In genomic region chr14:99945732-99946651, GRCh38 we compare ENCODE assay signal across 9 cellular contexts.
A peak's percentile ranks its signal among the peaks of the same experiment; 100 is the strongest.
DNase-seq lines count a peak whose midpoint lies in the region; ATAC-seq and TF ChIP-seq lines count a peak whose summit lies in the region.
"Had no signal": no experiment of that assay in that cellular context is flagged by ENCODE, and none has a peak within 500 bp of the region (broad histone marks: within the 10 kb centered on the region; RNA-seq: fewer than 3 reads in every experiment).

No MANE protein-coding gene starts in this region.

- no peaks in the 10 kb centered on the region for H3K36me3 ChIP-seq in duodenal mucosa (ENCODE audit: control insufficient read depth in 1 of 2, insufficient read depth in 2 of 2, low read length in 2 of 2)

- H3K27me3 ChIP-seq in duodenal mucosa (ENCODE audit: control insufficient read depth in 1 of 2, insufficient read depth in 2 of 2, low read length in 2 of 2) = no peaks in the 10 kb centered on the region

- H3K27ac ChIP-seq in duodenal mucosa (ENCODE audit: low read depth, low read length) = no peak overlapping the region

- no peak overlapping the region for H3K27ac Mint-ChIP-seq in activated naive CD4-positive, alpha-beta T cell treated with anti-CD3 and anti-CD28 coated beads for 36 hours
- H3K27ac Mint-ChIP-seq in endothelial cell (ENCODE audit: unreplicated experiment) = no peak overlapping the region

- H3K9me3 Mint-ChIP-seq in activated naive CD4-positive, alpha-beta T cell treated with anti-CD3 and anti-CD28 coated beads for 36 hours = no peaks in the 10 kb centered on the region
- no peaks in the 10 kb centered on the region for H3K9me3 Mint-ChIP-seq in endothelial cell (ENCODE audit: unreplicated experiment)

- ATAC-seq in stimulated activated naive CD8-positive, alpha-beta T cell treated with anti-CD3 and anti-CD28 coated beads, Interleukin-15, Interleukin-2, amounts not matched to agents 100 U/mL and 50 U/mL, for 24 hours = peak; percentile 19

- TF ChIP-seq CTCF in endothelial cell (IDR thresholded peaks at IDR 0.05; ENCODE audit: unreplicated experiment) = no peak

- H3K4me1 ChIP-seq in duodenal mucosa (ENCODE audit: control insufficient read depth in 1 of 2, insufficient read depth in 2 of 2, low read length in 2 of 2) = peaks cover 28 to 34% of the 10 kb centered on the region in 2 donors

- H3K4me3 ChIP-seq in duodenal mucosa (ENCODE audit: low read depth in 1 of 2, low read length in 2 of 2) = peak overlapping the region; percentile 29 to 40

- peak; percentile 46 for DNase-seq in activated naive CD4-positive, alpha-beta T cell treated with anti-CD3 and anti-CD28 coated beads for 36 hours
- no peak for DNase-seq in activated naive CD4-positive, alpha-beta T cell (lab: John Stamatoyannopoulos, UW)
- DNase-seq in LHCN-M2 (ENCODE audit: low read depth) (peak; percentile 56), NCI-H510A (lab: John Stamatoyannopoulos, UW) (no peak), endothelial cell (ENCODE audit: low spot score) (no peak), medulla oblongata (ENCODE audit: extremely low spot score) (no peak)
- no peak for DNase-seq in stimulated activated naive CD8-positive, alpha-beta T cell treated with anti-CD3 and anti-CD28 coated beads, Interleukin-15, Interleukin-2, amounts not matched to agents 100 U/mL and 50 U/mL, for 24 hours
- DNase-seq: DMS153 had no signal

- peaks cover 16% of the 10 kb centered on the region for H3K27me3 Mint-ChIP-seq in activated naive CD4-positive, alpha-beta T cell treated with anti-CD3 and anti-CD28 coated beads for 36 hours (ENCODE audit: low read depth)
- H3K27me3 Mint-ChIP-seq in endothelial cell (ENCODE audit: unreplicated experiment) = peaks cover 6% of the 10 kb centered on the region

- H3K4me3 Mint-ChIP-seq in activated naive CD4-positive, alpha-beta T cell treated with anti-CD3 and anti-CD28 coated beads for 36 hours = peak overlapping the region; percentile 18
- H3K4me3 Mint-ChIP-seq in endothelial cell (ENCODE audit: unreplicated experiment) = no peak overlapping the region

- H3K4me1 Mint-ChIP-seq in activated naive CD4-positive, alpha-beta T cell treated with anti-CD3 and anti-CD28 coated beads for 36 hours (ENCODE audit: low read depth) = peaks cover 21% of the 10 kb centered on the region
- no peaks in the 10 kb centered on the region for H3K4me1 Mint-ChIP-seq in endothelial cell (ENCODE audit: unreplicated experiment)

- CTCF ChIA-PET in activated naive CD4-positive, alpha-beta T cell treated with anti-CD3 and anti-CD28 coated beads for 36 hours (lab: Charles Lee) = interaction anchor here (0.6 to 2.0 kb wide), 17 partner anchors 8 to 364 kb away, joined by 3 to 9 read pairs (median 3); no protein-coding TSS in a partner anchor

- no peaks in the 10 kb centered on the region for H3K9me3 ChIP-seq in duodenal mucosa (ENCODE audit: control insufficient read depth in 1 of 2, low read length in 2 of 2)

- peak overlapping the region in 1 of 2 donors; percentile 34 for H3K9ac ChIP-seq in duodenal mucosa (ENCODE audit: low read depth in 1 of 2, low read length in 2 of 2)

- intact Hi-C loops in activated naive CD4-positive, alpha-beta T cell treated with anti-CD3 and anti-CD28 coated beads for 36 hours (cut with micrococcal nuclease) = loop anchor here (5.0 kb wide), 1 partner anchor 264 kb away; the partner anchor contains the start of gene CYP46A1

- H3K36me3 Mint-ChIP-seq in activated naive CD4-positive, alpha-beta T cell treated with anti-CD3 and anti-CD28 coated beads for 36 hours (ENCODE audit: low read depth) = no peaks in the 10 kb centered on the region
- H3K36me3 Mint-ChIP-seq in endothelial cell (ENCODE audit: low read depth, unreplicated experiment) = peaks cover 4% of the 10 kb centered on the region

Comparison
In these comparisons a context has a peak if more than half of its experiments do, and no peak if none do; other contexts are left out.
1. DNase-seq: peak in activated naive CD4-positive, alpha-beta T cell treated with anti-CD3 and anti-CD28 coated beads for 36 hours (single experiment) and LHCN-M2 (single experiment); none in activated naive CD4-positive, alpha-beta T cell (0 of 4), stimulated activated naive CD8-positive, alpha-beta T cell treated with anti-CD3 and anti-CD28 coated beads, Interleukin-15, Interleukin-2, amounts not matched to agents 100 U/mL and 50 U/mL, for 24 hours (single experiment), NCI-H510A (single experiment), endothelial cell (single experiment) and medulla oblongata (single experiment).